Comparison of ENCODE assay signal across 6 cellular contexts in the genomic region with DNA sequence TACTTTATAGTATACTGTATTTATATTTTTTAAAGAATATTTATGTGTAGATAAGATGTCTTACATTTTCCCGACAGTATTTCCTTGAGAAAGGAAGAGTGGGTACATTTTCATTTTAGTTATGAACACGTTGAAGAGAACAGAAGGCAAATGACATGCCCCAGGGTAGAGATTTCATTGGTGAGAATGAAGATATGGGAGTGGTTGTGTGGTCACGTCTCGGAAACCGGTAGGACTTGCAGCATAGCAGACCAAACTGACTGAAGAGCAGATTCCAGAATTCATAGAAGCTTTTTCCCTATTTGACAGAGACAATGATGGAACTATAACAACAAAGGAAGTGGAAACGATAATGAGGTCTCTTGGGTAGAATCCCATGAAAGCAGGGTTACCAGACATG.
"Had no signal": no experiment of that assay in that cellular context is flagged by ENCODE, and none has a peak within 500 bp of the region (broad histone marks: within the 10 kb centered on the region; RNA-seq: fewer than 3 reads in every experiment).

No MANE protein-coding gene starts in this region.

- H3K4me3 ChIP-seq: GM23338, K562 had no signal

- H3K4me1 Mint-ChIP-seq: GM23338, H9 had no signal

- H3K4me2 ChIP-seq: GM23338 had no signal

- H2AFZ ChIP-seq: GM23338 had no signal

- DNase-seq: H9, HCEC 1CT, IMR-90, KG1 had no signal

- H3K9me3 Mint-ChIP-seq: GM23338, H9 had no signal

- H3K27ac Mint-ChIP-seq: GM23338, H9 had no signal

- ATAC-seq: GM23338, K562 had no signal

- H3K4me3 Mint-ChIP-seq: GM23338, H9 had no signal
